8 cellular contexts compared by ENCODE assay signal in the genomic region with DNA sequence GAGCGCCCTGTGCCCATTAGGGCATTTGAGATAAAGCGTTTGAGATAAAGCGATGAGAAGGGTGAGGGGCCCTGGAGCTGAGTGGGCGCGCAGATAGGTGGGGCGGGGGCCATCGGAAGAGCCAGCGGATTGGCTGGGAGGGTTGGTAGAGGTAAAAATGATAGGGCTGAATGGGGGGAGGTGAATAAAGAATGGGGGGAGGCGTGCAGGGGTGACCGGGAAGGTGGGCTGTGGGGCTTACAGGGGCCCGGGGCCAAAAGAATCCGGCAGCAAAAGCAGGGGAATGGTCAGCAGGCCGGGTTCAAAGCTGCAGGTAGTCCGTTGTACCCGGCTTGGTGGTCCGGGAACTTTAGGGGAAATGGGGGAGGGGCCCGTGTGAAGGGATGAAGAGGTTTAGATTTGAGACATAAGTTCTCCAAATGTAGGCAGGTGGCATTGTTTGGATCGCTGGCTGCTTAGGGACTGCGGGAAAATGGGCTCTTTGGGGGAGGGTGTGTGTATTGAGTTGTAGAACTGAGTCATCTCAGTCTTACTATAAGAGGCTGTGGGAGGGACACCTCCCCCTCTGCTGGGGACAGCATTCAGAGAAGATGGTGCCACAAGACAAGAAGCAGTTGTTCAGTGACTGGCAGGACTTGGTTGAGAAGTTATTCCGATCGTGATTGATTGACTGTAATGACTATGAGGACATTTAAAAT. TPM values are rescaled to one million over a fixed set of nuclear protein-coding genes. Genes with fewer than 3 reads are reported as not detected.
A peak's percentile ranks its signal among the peaks of the same experiment; 100 is the strongest.
DNase-seq lines count a peak whose midpoint lies in the region; ATAC-seq and TF ChIP-seq lines count a peak whose summit lies in the region.

No MANE protein-coding gene starts in this region.

- peak overlapping the region; percentile 91 for H3K27ac Mint-ChIP-seq in activated naive CD8-positive, alpha-beta T cell treated with anti-CD3 and anti-CD28 coated beads, Interleukin-2, amount 10 ng/mL, durations not matched to agents 7 days and 5 days

- ATAC-seq in GM18873 (IDR thresholded peaks at IDR 0.05; ENCODE audit: low FRiP score, unreplicated experiment), result peak; percentile 33
- ATAC-seq in HG03439 (IDR thresholded peaks at IDR 0.05; ENCODE audit: unreplicated experiment), result peak; percentile 29
- peak; percentile 43 for ATAC-seq in activated naive CD8-positive, alpha-beta T cell treated with anti-CD3 and anti-CD28 coated beads, Interleukin-2, amount 10 ng/mL, durations not matched to agents 7 days and 5 days (ENCODE audit: low read depth)

- TF ChIP-seq CTCF in AG04449 (IDR thresholded peaks at IDR 0.05; ENCODE audit: insufficient read depth, low read length, missing control alignments) (no peak), smooth muscle cell (IDR thresholded peaks at IDR 0.05; ENCODE audit: borderline replicate concordance, insufficient read depth, poor library complexity, severe bottlenecking) (no peak)

- peaks cover 12% of the 10 kb centered on the region for H3K4me1 ChIP-seq in iPS-18a (ENCODE audit: control insufficient read depth, low read depth, low read length)
- H3K4me1 ChIP-seq in smooth muscle cell (ENCODE audit: low read depth), result peaks cover 25% of the 10 kb centered on the region

- peaks cover 47% of the 10 kb centered on the region for H4K20me1 ChIP-seq in smooth muscle cell (ENCODE audit: low read depth)

- WGBS in smooth muscle cell (ENCODE audit: low lambda C conversion rate), result 1% methylated on average over 20 of the region's 21 CpGs

- H3K27ac ChIP-seq in iPS-18a (ENCODE audit: low read length), result peak overlapping the region; percentile 26
- peak overlapping the region; percentile 76 for H3K27ac ChIP-seq in smooth muscle cell (ENCODE audit: low read depth)

- H3K9ac ChIP-seq in iPS-18a (ENCODE audit: low read length) (peak overlapping the region; percentile 75), smooth muscle cell (ENCODE audit: low read depth) (peak overlapping the region; percentile 84)

- H2AFZ ChIP-seq in smooth muscle cell (ENCODE audit: low read depth), result peak overlapping the region; percentile 81

- DNase-seq in AG04449 (ENCODE audit: low read depth, low spot score) (no peak), SKM-1 (lab: John Stamatoyannopoulos, UW; ENCODE audit: unreplicated experiment) (peak; percentile 8), smooth muscle cell (lab: John Stamatoyannopoulos, UW; ENCODE audit: unreplicated experiment) (no peak), COLO829 (ENCODE audit: low spot score) (no peak)
- DNase-seq in activated naive CD8-positive, alpha-beta T cell treated with anti-CD3 and anti-CD28 coated beads, Interleukin-2, amount 10 ng/mL, durations not matched to agents 7 days and 5 days, result peak; percentile 58

- no peaks in the 10 kb centered on the region for H3K27me3 Mint-ChIP-seq in activated naive CD8-positive, alpha-beta T cell treated with anti-CD3 and anti-CD28 coated beads, Interleukin-2, amount 10 ng/mL, durations not matched to agents 7 days and 5 days

- peaks cover 36% of the 10 kb centered on the region for H3F3A ChIP-seq in smooth muscle cell (ENCODE audit: low read depth)

- peaks cover 23% of the 10 kb centered on the region for H3K36me3 ChIP-seq in iPS-18a (ENCODE audit: control insufficient read depth, low read depth, low read length)
- no peaks in the 10 kb centered on the region for H3K36me3 ChIP-seq in smooth muscle cell (ENCODE audit: low read depth)

- no peaks in the 10 kb centered on the region for H3K9me3 Mint-ChIP-seq in activated naive CD8-positive, alpha-beta T cell treated with anti-CD3 and anti-CD28 coated beads, Interleukin-2, amount 10 ng/mL, durations not matched to agents 7 days and 5 days

- peak overlapping the region; percentile 80 for H3K4me3 ChIP-seq in AG04449 (ENCODE audit: low read depth, low read length)
- H3K4me3 ChIP-seq in iPS-18a (ENCODE audit: low read length), result peak overlapping the region; percentile 81
- H3K4me3 ChIP-seq in smooth muscle cell, result peak overlapping the region; percentile 95

- peaks cover 49% of the 10 kb centered on the region for H3K4me1 Mint-ChIP-seq in activated naive CD8-positive, alpha-beta T cell treated with anti-CD3 and anti-CD28 coated beads, Interleukin-2, amount 10 ng/mL, durations not matched to agents 7 days and 5 days

- POLR2A ChIA-PET in AG04449 (lab: Yijun Ruan, JAX), result interaction anchor here (0.6 to 1.6 kb wide), 3 partner anchors 18 to 74 kb away, joined by 3 to 8 read pairs (median 3); partner anchors contain the start of gene CLK3
- POLR2A ChIA-PET in activated naive CD8-positive, alpha-beta T cell treated with anti-CD3 and anti-CD28 coated beads, Interleukin-2, amount 10 ng/mL, durations not matched to agents 7 days and 5 days (lab: Charles Lee), result interaction anchor here (0.9 to 4.2 kb wide), 16 partner anchors 9 to 330 kb away, joined by 3 to 47 read pairs (median 8); partner anchors contain the start of genes CLK3, CSK and UBL7

- peaks cover 33% of the 10 kb centered on the region for H3K36me3 Mint-ChIP-seq in activated naive CD8-positive, alpha-beta T cell treated with anti-CD3 and anti-CD28 coated beads, Interleukin-2, amount 10 ng/mL, durations not matched to agents 7 days and 5 days

- peaks cover 7% of the 10 kb centered on the region for H3K79me2 ChIP-seq in smooth muscle cell (ENCODE audit: low read depth)

- peak overlapping the region; percentile 92 for H3K4me3 Mint-ChIP-seq in activated naive CD8-positive, alpha-beta T cell treated with anti-CD3 and anti-CD28 coated beads, Interleukin-2, amount 10 ng/mL, durations not matched to agents 7 days and 5 days

- CTCF ChIA-PET in AG04449 (lab: Yijun Ruan, JAX), result interaction anchor here (1.5 to 2.7 kb wide), 2 partner anchors 159 to 228 kb away, joined by 3 to 6 read pairs; no protein-coding TSS in a partner anchor

- H3K9me3 ChIP-seq in iPS-18a (ENCODE audit: control insufficient read depth, low read depth, low read length) (no peaks in the 10 kb centered on the region), smooth muscle cell (replicated peaks; ENCODE audit: low read depth) (no peaks in the 10 kb centered on the region)

- H3K27me3 ChIP-seq in iPS-18a (ENCODE audit: control insufficient read depth, insufficient read depth, low read length) (no peaks in the 10 kb centered on the region), smooth muscle cell (ENCODE audit: low read depth) (no peaks in the 10 kb centered on the region)

- peak overlapping the region; percentile 92 for H3K4me2 ChIP-seq in smooth muscle cell

RNA-seq across cellular contexts. Expression of gene ARID3B, which starts 0.6 kb away (rescaled TPM):
- 10 to 100 TPM; 39.4 to 43.0 TPM for total RNA-seq in activated naive CD8-positive, alpha-beta T cell treated with anti-CD3 and anti-CD28 coated beads, Interleukin-2, amount 10 ng/mL, durations not matched to agents 7 days and 5 days
- 7.2 and 7.3 TPM in 2 replicates for total RNA-seq in smooth muscle cell
- 7.7 and 17.9 TPM in 2 replicates for polyA plus RNA-seq in smooth muscle cell

Comparison
In these comparisons a context has a peak if more than half of its experiments do, and no peak if none do; other contexts are left out.
1. DNase-seq: peak in SKM-1 (single experiment) and activated naive CD8-positive, alpha-beta T cell treated with anti-CD3 and anti-CD28 coated beads, Interleukin-2, amount 10 ng/mL, durations not matched to agents 7 days and 5 days (single experiment); none in AG04449 (single experiment), smooth muscle cell (single experiment) and COLO829 (single experiment).
2. Peak in every context shown above with its lines, with median percentiles within 50 percentile points of each other: H3K4me3 ChIP-seq and ATAC-seq.